ENCODE assay signal across 8 cellular contexts in genomic region chr4:3387943-3388348, GRCh38. TPM values are rescaled to one million over a fixed set of nuclear protein-coding genes. Genes with fewer than 3 reads are reported as not detected.
DNase-seq lines count a peak whose midpoint lies in the region; ATAC-seq and TF ChIP-seq lines count a peak whose summit lies in the region.

No MANE protein-coding gene starts in this region.

- no peak for TF ChIP-seq CTCF in progenitor cell of endocrine pancreas (IDR thresholded peaks at IDR 0.05; ENCODE audit: unreplicated experiment)

- H3K27me3 Mint-ChIP-seq in progenitor cell of endocrine pancreas = no peaks in the 10 kb centered on the region

- no peaks in the 10 kb centered on the region for H3K36me3 Mint-ChIP-seq in progenitor cell of endocrine pancreas (ENCODE audit: insufficient read depth)

- H3K4me3 Mint-ChIP-seq in progenitor cell of endocrine pancreas (ENCODE audit: low read depth) = no peak overlapping the region

- DNase-seq in SKM-1 (lab: John Stamatoyannopoulos, UW; ENCODE audit: unreplicated experiment) (peak; percentile 70), head of caudate nucleus (peak in 36 of 42 donors; percentile 44 to 83 (median 68)), progenitor cell of endocrine pancreas (ENCODE audit: low spot score, unreplicated experiment) (no peak)
- DNase-seq in stimulated activated CD4-positive, alpha-beta T cell treated with anti-CD3 and anti-CD28 coated beads, Interleukin-2, amount 100 ng/mL, for 48 hours = no peak
- no peak for DNase-seq in activated naive CD4-positive, alpha-beta T cell (lab: John Stamatoyannopoulos, UW)
- no peak for DNase-seq in activated effector memory CD4-positive, alpha-beta T cell treated with Interleukin-2 at 50 U/mL for 16 hours

- H3K4me1 Mint-ChIP-seq in progenitor cell of endocrine pancreas (ENCODE audit: low read depth) = peaks cover 10% of the 10 kb centered on the region

- H3K27ac Mint-ChIP-seq in progenitor cell of endocrine pancreas = peak overlapping the region; percentile 73

- ATAC-seq in GM18502 (IDR thresholded peaks at IDR 0.05; ENCODE audit: poor library complexity, unreplicated experiment) (peak; percentile 46), HG02885 (IDR thresholded peaks at IDR 0.05; ENCODE audit: poor library complexity, unreplicated experiment) (peak; percentile 38)

- intact Hi-C loops in head of caudate nucleus (cut with DNase I) = no loop called here

- H3K9me3 Mint-ChIP-seq in progenitor cell of endocrine pancreas (ENCODE audit: low read depth) = no peaks in the 10 kb centered on the region

RNA-seq across cellular contexts. Expression of gene HGFAC, which starts 53.8 kb away (rescaled TPM):
- 6.7 and 7.5 TPM in 2 replicates for total RNA-seq in progenitor cell of endocrine pancreas

Comparison
In these comparisons a context has a peak if more than half of its experiments do, and no peak if none do; other contexts are left out.
1. DNase-seq: peak in SKM-1 (single experiment) and head of caudate nucleus (36 of 42); none in progenitor cell of endocrine pancreas (single experiment), stimulated activated CD4-positive, alpha-beta T cell treated with anti-CD3 and anti-CD28 coated beads, Interleukin-2, amount 100 ng/mL, for 48 hours (0 of 2), activated naive CD4-positive, alpha-beta T cell (0 of 4) and activated effector memory CD4-positive, alpha-beta T cell treated with Interleukin-2 at 50 U/mL for 16 hours (single experiment).